In the genomic region with DNA sequence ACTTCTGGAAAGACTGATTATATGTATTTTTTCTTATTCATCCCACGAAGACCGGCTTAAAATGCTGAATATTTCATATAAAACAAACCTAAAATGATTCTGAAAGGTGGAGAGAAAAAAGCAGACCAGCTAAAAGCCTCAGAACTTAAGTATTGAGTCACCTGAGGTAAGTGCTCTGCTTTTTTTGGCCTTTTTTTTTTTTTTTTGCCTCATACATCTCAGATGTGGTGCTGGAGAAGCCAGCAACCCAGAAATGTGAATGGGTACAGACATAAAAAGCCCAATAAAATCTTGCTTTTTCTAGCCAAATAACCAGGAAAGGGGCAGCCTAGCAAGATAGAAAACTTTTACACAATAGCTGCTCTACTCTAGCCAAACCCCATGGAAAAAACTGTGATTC, we compare ENCODE assay signal across 7 cellular contexts.
"Had no signal": no experiment of that assay in that cellular context is flagged by ENCODE, and none has a peak within 500 bp of the region (broad histone marks: within the 10 kb centered on the region; RNA-seq: fewer than 3 reads in every experiment).

No MANE protein-coding gene starts in this region.

- H3K4me3 ChIP-seq: GM23248, HAP-1 had no signal

- H3K27ac ChIP-seq: GM23248 had no signal

- H3K9me3 Mint-ChIP-seq: HFFc6 had no signal

- H3K4me3 Mint-ChIP-seq: HFFc6 had no signal

- ATAC-seq: HCT116 had no signal

- H3K9me3 ChIP-seq: HAP-1 had no signal

- H3K27ac Mint-ChIP-seq: HFFc6 had no signal

- DNase-seq: GM23248, GOT3, H7, HFFc6, IMR-90 had no signal

- H2AFZ ChIP-seq: GM23248 had no signal

- H3K36me3 ChIP-seq: HAP-1 had no signal

- H3K4me1 ChIP-seq: HAP-1 had no signal
